12 cellular contexts compared by ENCODE assay signal in the genomic region with DNA sequence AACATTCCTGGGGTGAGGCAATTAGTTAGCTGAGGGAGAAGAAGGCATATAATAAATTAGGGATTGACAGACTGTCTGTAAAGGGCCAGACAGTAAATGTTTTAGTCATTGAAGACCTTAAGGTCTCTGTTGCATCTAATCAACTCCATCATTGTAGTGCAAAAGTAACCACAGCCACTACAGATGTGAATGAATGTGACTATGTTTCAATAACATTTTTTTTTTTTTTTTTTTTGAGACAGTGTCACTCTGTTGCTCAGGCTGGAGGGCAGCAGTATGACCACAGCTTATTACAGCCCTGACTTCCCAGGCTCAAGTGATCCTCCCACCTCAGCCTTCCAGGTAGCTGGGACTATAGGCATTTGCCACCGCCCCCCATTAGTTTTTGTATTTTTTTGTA. TPM values are rescaled to one million over a fixed set of nuclear protein-coding genes. Genes with fewer than 3 reads are reported as not detected.
A peak's percentile ranks its signal among the peaks of the same experiment; 100 is the strongest.
DNase-seq lines count a peak whose midpoint lies in the region; ATAC-seq and TF ChIP-seq lines count a peak whose summit lies in the region.
"Not testable (repeated sequence)": the region's sequence is repeated elsewhere in the genome, so short reads cannot be mapped to it uniquely, and the experiment has no call there.
"Had no signal": no experiment of that assay in that cellular context is flagged by ENCODE, and none has a peak within 500 bp of the region (broad histone marks: within the 10 kb centered on the region; RNA-seq: fewer than 3 reads in every experiment).

No MANE protein-coding gene starts in this region.

- H3K36me3 ChIP-seq in BLaER1, result 0 out of 2 replicates have a peak, but pooled peaks cover 14% of the 10 kb centered on the region
- H3K36me3 ChIP-seq in Loucy (ENCODE audit: insufficient read depth, low read length); trophoblast cell (ENCODE audit: control insufficient read depth in 1 of 2, insufficient read depth in 2 of 2, low read length in 2 of 2): not testable (repeated sequence)

- H3K4me1 Mint-ChIP-seq in T-helper 17 cell (peaks cover 36% of the 10 kb centered on the region), endothelial cell (ENCODE audit: unreplicated experiment) (peaks cover 20% of the 10 kb centered on the region), type B pancreatic cell (ENCODE audit: unreplicated experiment) (peaks cover 25% of the 10 kb centered on the region)
- H3K4me1 Mint-ChIP-seq in activated CD8-positive, alpha-beta T cell treated with anti-CD3 and anti-CD28 coated beads for 36 hours (ENCODE audit: low read depth), result peaks cover 56% of the 10 kb centered on the region
- peaks cover 48% of the 10 kb centered on the region for H3K4me1 Mint-ChIP-seq in activated naive CD8-positive, alpha-beta T cell treated with anti-CD3 and anti-CD28 coated beads, Interleukin-2, amount 50 U/mL, for 24 hours

- not testable (repeated sequence) for H3K14ac ChIP-seq in trophoblast cell (ENCODE audit: low read length)

- not testable (repeated sequence) for H3K4me3 ChIP-seq in BLaER1; Loucy (ENCODE audit: low read length, poor library complexity, severe bottlenecking); trophoblast cell (ENCODE audit: low read depth, low read length)

- not testable (repeated sequence) for H3K4me3 Mint-ChIP-seq in T-helper 17 cell; activated CD8-positive, alpha-beta T cell treated with anti-CD3 and anti-CD28 coated beads for 36 hours; activated naive CD8-positive, alpha-beta T cell treated with anti-CD3 and anti-CD28 coated beads, Interleukin-2, amount 50 U/mL, for 24 hours; endothelial cell (ENCODE audit: unreplicated experiment); type B pancreatic cell

- H3K27me3 ChIP-seq in BLaER1; Loucy (ENCODE audit: insufficient read depth, low read length, poor library complexity, severe bottlenecking); trophoblast cell (ENCODE audit: insufficient read depth, low read length): not testable (repeated sequence)

- DNase-seq in T-helper 17 cell; activated CD8-positive, alpha-beta T cell treated with anti-CD3 and anti-CD28 coated beads for 36 hours; activated naive CD8-positive, alpha-beta T cell treated with anti-CD3 and anti-CD28 coated beads, Interleukin-2, amount 50 U/mL, for 24 hours; endothelial cell (ENCODE audit: low spot score); trophoblast cell; type B pancreatic cell (ENCODE audit: extremely low spot score, unreplicated experiment): not testable (repeated sequence)

- H2BK5ac ChIP-seq in trophoblast cell (ENCODE audit: low read depth, low read length, poor library complexity), result not testable (repeated sequence)

- H3K9me2 ChIP-seq in Loucy (replicated peaks; ENCODE audit: low read depth, low read length), result not testable (repeated sequence)

- H3K79me2 ChIP-seq in Loucy (ENCODE audit: insufficient read depth, low read length), result peaks cover 81% of the 10 kb centered on the region
- H3K79me2 ChIP-seq in trophoblast cell (ENCODE audit: control insufficient read depth, insufficient read depth, low read length, poor library complexity), result not testable (repeated sequence)

- not testable (repeated sequence) for H3K36me3 Mint-ChIP-seq in T-helper 17 cell (ENCODE audit: low read depth); activated naive CD8-positive, alpha-beta T cell treated with anti-CD3 and anti-CD28 coated beads, Interleukin-2, amount 50 U/mL, for 24 hours (ENCODE audit: low read depth); endothelial cell (ENCODE audit: low read depth, unreplicated experiment)
- H3K36me3 Mint-ChIP-seq in activated CD8-positive, alpha-beta T cell treated with anti-CD3 and anti-CD28 coated beads for 36 hours (ENCODE audit: low read depth), result peaks cover 23% of the 10 kb centered on the region
- peaks cover 30% of the 10 kb centered on the region for H3K36me3 Mint-ChIP-seq in type B pancreatic cell

- H4K8ac ChIP-seq in trophoblast cell (ENCODE audit: low read depth, low read length), result not testable (repeated sequence)

- H3K4me1 ChIP-seq in BLaER1, result peaks cover 24% of the 10 kb centered on the region
- peaks cover 27% of the 10 kb centered on the region for H3K4me1 ChIP-seq in Loucy (ENCODE audit: insufficient read depth, low read length, poor library complexity, severe bottlenecking)
- not testable (repeated sequence) for H3K4me1 ChIP-seq in trophoblast cell (ENCODE audit: control insufficient read depth in 1 of 2, insufficient read depth in 2 of 2, low read length in 2 of 2)

- not testable (repeated sequence) for H4K12ac ChIP-seq in trophoblast cell (ENCODE audit: low read depth, low read length)

- not testable (repeated sequence) for H2AFZ ChIP-seq in Loucy (ENCODE audit: low read length); trophoblast cell (ENCODE audit: insufficient read depth, low read length, poor library complexity)

- H3K9me3 ChIP-seq in BLaER1; Loucy (ENCODE audit: insufficient read depth, low read depth, low read length); T-helper 17 cell (ENCODE audit: control insufficient read depth, low read length, poor library complexity, severe bottlenecking); trophoblast cell (ENCODE audit: insufficient read depth, low read depth, low read length): not testable (repeated sequence)

- not testable (repeated sequence) for H3K79me1 ChIP-seq in trophoblast cell (ENCODE audit: low read length)

- not testable (repeated sequence) for H3K27me3 Mint-ChIP-seq in T-helper 17 cell; activated CD8-positive, alpha-beta T cell treated with anti-CD3 and anti-CD28 coated beads for 36 hours; activated naive CD8-positive, alpha-beta T cell treated with anti-CD3 and anti-CD28 coated beads, Interleukin-2, amount 50 U/mL, for 24 hours; endothelial cell (ENCODE audit: unreplicated experiment); type B pancreatic cell

- H4K20me1 ChIP-seq in BLaER1, result peaks cover 69% of the 10 kb centered on the region
- H4K20me1 ChIP-seq in Loucy (ENCODE audit: insufficient read depth, low read length, poor library complexity, severe bottlenecking), result peaks cover 49% of the 10 kb centered on the region

- peak overlapping the region; percentile 69 for H3K4ac ChIP-seq in trophoblast cell (ENCODE audit: low read depth, low read length)

- H2BK120ac ChIP-seq in trophoblast cell (ENCODE audit: insufficient read depth, low read length, poor library complexity), result not testable (repeated sequence)

- H4K91ac ChIP-seq in trophoblast cell (ENCODE audit: low read depth, low read length), result not testable (repeated sequence)

- not testable (repeated sequence) for H3K9ac ChIP-seq in BLaER1; Loucy (ENCODE audit: low read depth, low read length, poor library complexity, severe bottlenecking); trophoblast cell (ENCODE audit: low read length)

- CTCF ChIA-PET in activated CD8-positive, alpha-beta T cell treated with anti-CD3 and anti-CD28 coated beads for 36 hours (lab: Charles Lee), result not testable (repeated sequence)

- H3K23ac ChIP-seq in trophoblast cell (ENCODE audit: low read length), result not testable (repeated sequence)

- not testable (repeated sequence) for H3K9me3 Mint-ChIP-seq in activated CD8-positive, alpha-beta T cell treated with anti-CD3 and anti-CD28 coated beads for 36 hours; activated naive CD8-positive, alpha-beta T cell treated with anti-CD3 and anti-CD28 coated beads, Interleukin-2, amount 50 U/mL, for 24 hours; endothelial cell (ENCODE audit: unreplicated experiment); type B pancreatic cell

- POLR2A ChIA-PET in activated CD8-positive, alpha-beta T cell treated with anti-CD3 and anti-CD28 coated beads for 36 hours (lab: Charles Lee), result not testable (repeated sequence)

- peak; percentile 29 for ATAC-seq in T-helper 17 cell
- peak; percentile 29 for ATAC-seq in activated CD8-positive, alpha-beta T cell treated with anti-CD3 and anti-CD28 coated beads for 36 hours
- peak; percentile 6 for ATAC-seq in activated naive CD8-positive, alpha-beta T cell treated with anti-CD3 and anti-CD28 coated beads, Interleukin-2, amount 50 U/mL, for 24 hours

- not testable (repeated sequence) for H3K27ac ChIP-seq in BLaER1; trophoblast cell (ENCODE audit: low read depth, low read length)

- not testable (repeated sequence) for H3K18ac ChIP-seq in trophoblast cell (ENCODE audit: low read length)

- H2BK12ac ChIP-seq in trophoblast cell (ENCODE audit: low read length), result not testable (repeated sequence)

- H3K4me2 ChIP-seq in BLaER1 (peak overlapping the region; percentile 9; the same call in 1 of the 2 replicates), Loucy (ENCODE audit: low read depth, low read length, poor library complexity, severe bottlenecking) (peak overlapping the region; percentile 25)
- H3K4me2 ChIP-seq in trophoblast cell (ENCODE audit: low read length), result not testable (repeated sequence)

- intact Hi-C loops in activated CD8-positive, alpha-beta T cell treated with anti-CD3 and anti-CD28 coated beads for 36 hours (cut with micrococcal nuclease), result not testable (repeated sequence)

- H3F3A ChIP-seq in Loucy (ENCODE audit: low read depth), result not testable (repeated sequence)

- H3K27ac Mint-ChIP-seq in T-helper 17 cell; activated CD8-positive, alpha-beta T cell treated with anti-CD3 and anti-CD28 coated beads for 36 hours; activated naive CD8-positive, alpha-beta T cell treated with anti-CD3 and anti-CD28 coated beads, Interleukin-2, amount 50 U/mL, for 24 hours: not testable (repeated sequence)
- H3K27ac Mint-ChIP-seq in endothelial cell (ENCODE audit: unreplicated experiment) (peak overlapping the region; percentile 88), type B pancreatic cell (peak overlapping the region; percentile 66)

- H2AK5ac ChIP-seq in trophoblast cell (ENCODE audit: low read length), result not testable (repeated sequence)

- no CpG with 5 or more reads among the region's 1 CpG for WGBS in trophoblast cell (ENCODE audit: extremely low coverage, insufficient coverage, insufficient read length)

- not testable (repeated sequence) for TF ChIP-seq CTCF in Loucy (conservative IDR thresholded peaks at IDR 0.05; ENCODE audit: low read length); activated CD8-positive, alpha-beta T cell treated with anti-CD3 and anti-CD28 coated beads for 36 hours (IDR thresholded peaks at IDR 0.05); endothelial cell (IDR thresholded peaks at IDR 0.05; ENCODE audit: unreplicated experiment); type B pancreatic cell (conservative IDR thresholded peaks at IDR 0.05)

RNA-seq across cellular contexts. Expression of a gene that starts 9.7 kb away (rescaled TPM):
- 10 to 100 TPM; 34.9 to 35.2 TPM for total RNA-seq in T-helper 17 cell
- 10 to 100 TPM; 38.9 to 39.0 TPM for total RNA-seq in activated CD8-positive, alpha-beta T cell treated with anti-CD3 and anti-CD28 coated beads for 36 hours
- 80.6 TPM for total RNA-seq in endothelial cell (ENCODE audit: unreplicated experiment)
- polyA plus RNA-seq in trophoblast cell (2013), result 28.4 and 30.4 TPM in 2 replicates
- 68.7 and 89.0 TPM in 2 replicates for total RNA-seq in type B pancreatic cell (ENCODE audit: low replicate concordance)

RNA-seq across cellular contexts. Expression of a gene that starts 35.5 kb away (rescaled TPM):
- not detected for total RNA-seq in T-helper 17 cell
- total RNA-seq in activated CD8-positive, alpha-beta T cell treated with anti-CD3 and anti-CD28 coated beads for 36 hours, result not detected
- total RNA-seq in endothelial cell (ENCODE audit: unreplicated experiment), result 1.6 TPM
- polyA plus RNA-seq in trophoblast cell (2013), result 8.2 and 9.1 TPM in 2 replicates
- 0.14 and 0.80 TPM in 2 replicates for total RNA-seq in type B pancreatic cell (ENCODE audit: low replicate concordance)
- total RNA-seq: CD4-positive, alpha-beta T cell; CD8-positive, alpha-beta memory T cell; GM23338; H4 had no signal
- polyA plus RNA-seq: CD8-positive, alpha-beta memory T cell; GM23338 had no signal
